ENCODE assay signal across 20 cellular contexts in genomic region chr11:98701541-98701940, GRCh38.
DNase-seq lines count a peak whose midpoint lies in the region; ATAC-seq and TF ChIP-seq lines count a peak whose summit lies in the region.
"Had no signal": no experiment of that assay in that cellular context is flagged by ENCODE, and none has a peak within 500 bp of the region (broad histone marks: within the 10 kb centered on the region; RNA-seq: fewer than 3 reads in every experiment).

No MANE protein-coding gene starts in this region.

- in situ Hi-C loops in astrocyte of the spinal cord (cut with HindIII; ENCODE audit: low sequenced_read_pairs), result no loop called here

- DNase-seq in H4 (ENCODE audit: low spot score) (peak; percentile 41), M059J (ENCODE audit: low read depth) (peak; percentile 40), amniotic epithelial cell (ENCODE audit: low read depth) (peak; percentile 56), astrocyte of the spinal cord (ENCODE audit: low read depth, low spot score) (peak; percentile 3), NCI-H510A treated with DMSO at 0.1 percent for 48 hours (lab: John Stamatoyannopoulos, UW) (no peak), KG1 (lab: John Stamatoyannopoulos, UW) (no peak)
- DNase-seq in effector memory CD4-positive, alpha-beta T cell, result no peak
- DNase-seq: 8988T; ACHN; C1 segment of cervical spinal cord; Calu3; CD4-positive, alpha-beta memory T cell; COR-L47; DMS53; DND-41; GM23248; H9 had no signal

- H3K36me3 ChIP-seq in effector memory CD4-positive, alpha-beta T cell (ENCODE audit: control insufficient read depth, insufficient read depth, low read length), result no peaks in the 10 kb centered on the region

- H3K9me3 ChIP-seq in effector memory CD4-positive, alpha-beta T cell (ENCODE audit: control insufficient read depth, low read length), result no peaks in the 10 kb centered on the region
- H3K9me3 ChIP-seq: A549 had no signal

- no peak for TF ChIP-seq CTCF in astrocyte of the spinal cord (IDR thresholded peaks at IDR 0.05; ENCODE audit: low read depth, low read length)

- H3K27me3 ChIP-seq in effector memory CD4-positive, alpha-beta T cell (replicated peaks; ENCODE audit: control insufficient read depth, insufficient read depth, low read length, poor library complexity, severe bottlenecking), result no peaks in the 10 kb centered on the region

- no peak overlapping the region for H3K4me3 ChIP-seq in astrocyte of the spinal cord (ENCODE audit: low read depth, low read length)
- no peak overlapping the region for H3K4me3 ChIP-seq in effector memory CD4-positive, alpha-beta T cell (ENCODE audit: insufficient read depth, low read depth, low read length, poor library complexity, severe bottlenecking)
- H3K4me3 ChIP-seq: A549, GM23248 had no signal

- H3K4me1 ChIP-seq in effector memory CD4-positive, alpha-beta T cell (ENCODE audit: control insufficient read depth, insufficient read depth, low read length, poor library complexity, severe bottlenecking), result no peaks in the 10 kb centered on the region
- H3K4me1 ChIP-seq: A549 had no signal

- no peak overlapping the region for H3K27ac ChIP-seq in effector memory CD4-positive, alpha-beta T cell (ENCODE audit: insufficient read depth, low read length, poor library complexity, severe bottlenecking)
- H3K27ac ChIP-seq: A549, GM23248 had no signal

- ATAC-seq in HG03460 (IDR thresholded peaks at IDR 0.05; ENCODE audit: unreplicated experiment), result no peak
- ATAC-seq: A549, HCT116 had no signal

Comparison
In these comparisons a context has a peak if more than half of its experiments do, and no peak if none do; other contexts are left out.
1. DNase-seq: peak in H4 (single experiment), M059J (single experiment), amniotic epithelial cell (single experiment) and astrocyte of the spinal cord (single experiment); none in NCI-H510A treated with DMSO at 0.1 percent for 48 hours (single experiment), KG1 (single experiment) and effector memory CD4-positive, alpha-beta T cell (0 of 3).